ENCODE assay signal across 16 cellular contexts in the genomic region with DNA sequence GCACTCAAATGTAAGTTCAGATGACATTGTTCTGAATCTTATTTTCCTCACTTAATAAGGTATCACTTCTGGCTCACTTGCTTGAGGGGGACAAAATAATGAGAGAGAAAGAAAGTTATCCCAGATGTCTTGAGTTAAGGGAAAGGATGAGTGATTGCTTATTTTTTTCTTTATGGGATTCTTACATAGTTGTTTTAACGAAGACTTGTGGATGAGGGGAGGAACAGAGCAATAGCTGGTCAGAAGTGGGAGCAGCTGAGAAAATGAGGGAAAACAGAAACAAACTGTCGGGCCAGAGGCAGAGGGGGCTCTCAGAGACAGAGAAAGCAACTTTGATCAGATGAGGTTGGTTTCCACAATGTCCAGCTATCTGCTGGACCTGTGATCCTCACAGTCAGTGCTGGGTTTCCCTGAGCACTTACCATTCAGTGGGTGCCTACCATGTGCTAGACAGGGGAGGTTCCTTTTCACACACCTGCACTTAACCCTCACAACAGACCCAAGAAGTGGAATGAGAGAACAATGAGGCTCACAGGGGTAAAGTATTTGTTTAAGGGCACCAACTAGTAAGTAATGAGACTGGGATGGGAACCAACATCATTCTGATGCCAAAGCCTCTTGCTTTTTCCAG.
A peak's percentile ranks its signal among the peaks of the same experiment; 100 is the strongest.
DNase-seq lines count a peak whose midpoint lies in the region; ATAC-seq and TF ChIP-seq lines count a peak whose summit lies in the region.
"Had no signal": no experiment of that assay in that cellular context is flagged by ENCODE, and none has a peak within 500 bp of the region (broad histone marks: within the 10 kb centered on the region; RNA-seq: fewer than 3 reads in every experiment).

No MANE protein-coding gene starts in this region.

- H3K36me3 ChIP-seq in naive thymus-derived CD4-positive, alpha-beta T cell (ENCODE audit: control insufficient read depth in 2 of 3, insufficient read depth in 3 of 3, low read length in 3 of 3), result no peaks in the 10 kb centered on the region
- H3K36me3 ChIP-seq in Peyer's patch, result no peaks in the 10 kb centered on the region

- no TSS peak for BruUV-seq in Calu3 (replicated peaks; lab: Mats Ljungman, UMichigan)

- H3K4me3 Mint-ChIP-seq in Calu3 (ENCODE audit: low read depth, unreplicated experiment), result peak overlapping the region; percentile 7
- no peak overlapping the region for H3K4me3 Mint-ChIP-seq in naive thymus-derived CD4-positive, alpha-beta T cell
- H3K4me3 Mint-ChIP-seq: CD8-positive, alpha-beta memory T cell had no signal

- TF ChIP-seq CTCF in Calu3 (IDR thresholded peaks at IDR 0.05; ENCODE audit: unreplicated experiment) (no peak), fibroblast of mammary gland (conservative IDR thresholded peaks at IDR 0.05; ENCODE audit: control insufficient read depth, insufficient read depth, low read depth, low read length) (no peak), Peyer's patch (IDR thresholded peaks at IDR 0.05) (no peak)

- intact Hi-C loops in Calu3 (cut with micrococcal nuclease; ENCODE audit: unreplicated experiment), result no loop called here
- intact Hi-C loops in sciatic nerve (cut with DNase I), result no loop called here
- intact Hi-C loops in naive thymus-derived CD4-positive, alpha-beta T cell (cut with micrococcal nuclease), result no loop called here

- H3K36me3 Mint-ChIP-seq in Calu3 (ENCODE audit: insufficient read depth, unreplicated experiment), result peaks cover 4% of the 10 kb centered on the region
- H3K36me3 Mint-ChIP-seq in naive thymus-derived CD4-positive, alpha-beta T cell, result no peaks in the 10 kb centered on the region
- H3K36me3 Mint-ChIP-seq: CD8-positive, alpha-beta memory T cell had no signal

- no peaks in the 10 kb centered on the region for H3K9me3 ChIP-seq in naive thymus-derived CD4-positive, alpha-beta T cell (ENCODE audit: control insufficient read depth in 2 of 3, low read length in 3 of 3)
- no peaks in the 10 kb centered on the region for H3K9me3 ChIP-seq in Peyer's patch

- ATAC-seq in sciatic nerve, result peak; percentile 2
- ATAC-seq in naive thymus-derived CD4-positive, alpha-beta T cell, result no peak

- TF ChIP-seq POLR2A in Peyer's patch (IDR thresholded peaks at IDR 0.05), result no peak

- DNase-seq in Calu3 (no peak), NCI-H345 (lab: John Stamatoyannopoulos, UW) (peak; percentile 29), fibroblast of mammary gland (ENCODE audit: low read depth) (peak; percentile 50), sciatic nerve (ENCODE audit: low spot score) (no peak), Peyer's patch (no peak), G401 (ENCODE audit: low spot score) (no peak)
- DNase-seq in activated naive CD4-positive, alpha-beta T cell treated with Interleukin-2 at 50 U/mL for 16 hours, result no peak
- DNase-seq in naive thymus-derived CD4-positive, alpha-beta T cell, result no peak
- DNase-seq: activated effector memory CD4-positive, alpha-beta T cell treated with anti-CD3 and anti-CD28 coated beads, Interleukin-2, amount 50 U/mL, for 16 hours; CD8-positive, alpha-beta memory T cell; foreskin melanocyte; MM.1S; NK-92 treated with Interleukin-12 subunit alpha and Interleukin-12 subunit beta, amount 100 ng/mL, for 24 hours; occipital lobe; stimulated activated naive CD4-positive, alpha-beta T cell treated with Interleukin-2 at 50 U/mL for 16 hours; SW 1271 had no signal

- H3K27ac Mint-ChIP-seq in Calu3 (ENCODE audit: unreplicated experiment), result no peak overlapping the region
- no peak overlapping the region for H3K27ac Mint-ChIP-seq in naive thymus-derived CD4-positive, alpha-beta T cell
- H3K27ac Mint-ChIP-seq: CD8-positive, alpha-beta memory T cell had no signal

- no peaks in the 10 kb centered on the region for H3K27me3 ChIP-seq in naive thymus-derived CD4-positive, alpha-beta T cell (ENCODE audit: control insufficient read depth in 2 of 2, insufficient read depth in 2 of 2, low read length in 2 of 2)
- no peaks in the 10 kb centered on the region for H3K27me3 ChIP-seq in Peyer's patch

- H3K4me3 ChIP-seq in fibroblast of mammary gland (ENCODE audit: control insufficient read depth, low read depth, low read length), result no peak overlapping the region
- no peak overlapping the region for H3K4me3 ChIP-seq in naive thymus-derived CD4-positive, alpha-beta T cell (ENCODE audit: low read length)
- no peak overlapping the region for H3K4me3 ChIP-seq in Peyer's patch

- no peak overlapping the region for H3K27ac ChIP-seq in naive thymus-derived CD4-positive, alpha-beta T cell (ENCODE audit: low read depth, low read length)
- H3K27ac ChIP-seq in Peyer's patch, result peak overlapping the region in 2 of 4 donors; percentile 48 to 52

- CTCF ChIA-PET in Calu3 (lab: Charles Lee), result interaction anchor here (0.8 kb wide), 1 partner anchor 11 kb away, joined by 4 read pairs; no protein-coding TSS in a partner anchor
- CTCF ChIA-PET in naive thymus-derived CD4-positive, alpha-beta T cell (lab: Charles Lee), result no interaction called here

- no peaks in the 10 kb centered on the region for H3K9me3 Mint-ChIP-seq in Calu3 (ENCODE audit: low read depth, unreplicated experiment)
- peaks cover 0 to 7% (median 0%) of the 10 kb centered on the region in 11 donors for H3K9me3 Mint-ChIP-seq in naive thymus-derived CD4-positive, alpha-beta T cell

- no peaks in the 10 kb centered on the region for H3K4me1 ChIP-seq in naive thymus-derived CD4-positive, alpha-beta T cell (ENCODE audit: control insufficient read depth in 2 of 2, insufficient read depth in 2 of 2, low read length in 2 of 2)
- peaks cover 0 to 6% (median 0%) of the 10 kb centered on the region in 4 donors for H3K4me1 ChIP-seq in Peyer's patch

- H3K4me1 Mint-ChIP-seq in Calu3 (ENCODE audit: low read depth, unreplicated experiment), result peaks cover 73% of the 10 kb centered on the region
- H3K4me1 Mint-ChIP-seq in naive thymus-derived CD4-positive, alpha-beta T cell, result no peaks in the 10 kb centered on the region
- H3K4me1 Mint-ChIP-seq: CD8-positive, alpha-beta memory T cell had no signal

- H3K27me3 Mint-ChIP-seq in Calu3 (ENCODE audit: unreplicated experiment), result no peaks in the 10 kb centered on the region
- H3K27me3 Mint-ChIP-seq in naive thymus-derived CD4-positive, alpha-beta T cell, result peaks cover 0 to 10% (median 0%) of the 10 kb centered on the region in 5 donors
- H3K27me3 Mint-ChIP-seq: CD8-positive, alpha-beta memory T cell had no signal

- in situ Hi-C loops in G401 (cut with HindIII; ENCODE audit: low sequenced_read_pairs), result no loop called here

- POLR2A ChIA-PET in naive thymus-derived CD4-positive, alpha-beta T cell (lab: Charles Lee), result no interaction called here

Comparison
In these comparisons a context has a peak if more than half of its experiments do, and no peak if none do; other contexts are left out.
1. DNase-seq: peak in NCI-H345 (single experiment) and fibroblast of mammary gland (single experiment); none in Calu3 (single experiment), sciatic nerve (single experiment), activated naive CD4-positive, alpha-beta T cell treated with Interleukin-2 at 50 U/mL for 16 hours (single experiment), naive thymus-derived CD4-positive, alpha-beta T cell (0 of 9), Peyer's patch (0 of 3) and G401 (single experiment).